In genomic region chr4:47933798-47934197, GRCh38 we compare ENCODE assay signal across 8 cellular contexts. TPM values are rescaled to one million over a fixed set of nuclear protein-coding genes. Genes with fewer than 3 reads are reported as not detected.
DNase-seq lines count a peak whose midpoint lies in the region; ATAC-seq, FAIRE-seq and TF ChIP-seq lines count a peak whose summit lies in the region.

No MANE protein-coding gene starts in this region.

- H2AFZ ChIP-seq in endothelial cell of umbilical vein (ENCODE audit: low read depth, low read length): no peak overlapping the region

- no peak overlapping the region for H3K27ac ChIP-seq in Peyer's patch
- no peak overlapping the region for H3K27ac ChIP-seq in endothelial cell of umbilical vein (ENCODE audit: insufficient read depth, low read depth, low read length)

- intact Hi-C loops in endothelial cell of umbilical vein (cut with micrococcal nuclease): loop anchor here (1.0 to 10.0 kb wide), 6 partner anchors 96 to 1091 kb away; partner anchors contain the start of gene CORIN

- no peak overlapping the region for H3K9ac ChIP-seq in endothelial cell of umbilical vein (replicated peaks; ENCODE audit: extremely low read depth, insufficient read depth, low read length)

- H3K4me2 ChIP-seq in endothelial cell of umbilical vein (ENCODE audit: insufficient read depth, low read length): no peak overlapping the region

- H3K27me3 Mint-ChIP-seq in activated T-cell treated with anti-CD3 and anti-CD28 coated beads, Interleukin-2, amount 50 U/mL, for 72 hours (ENCODE audit: low read depth): peaks cover 7% of the 10 kb centered on the region
- H3K27me3 Mint-ChIP-seq in nephron (ENCODE audit: low read depth): no peaks in the 10 kb centered on the region
- peaks cover 27% of the 10 kb centered on the region for H3K27me3 Mint-ChIP-seq in activated CD8-positive, alpha-beta memory T cell treated with anti-CD3 and anti-CD28 coated beads, Interleukin-2, amount 10 ng/mL, durations not matched to agents 7 days and 5 days

- H3K9me1 ChIP-seq in endothelial cell of umbilical vein (replicated peaks; ENCODE audit: control insufficient read depth, extremely low read depth, insufficient read depth, low read length): no peaks in the 10 kb centered on the region

- H3K4me3 ChIP-seq in Peyer's patch: no peak overlapping the region
- H3K4me3 ChIP-seq in endothelial cell of umbilical vein (replicated peaks in 1 of 3; ENCODE audit: insufficient read depth in 1 of 3, low read depth in 1 of 3, low read length in 3 of 3): no peak overlapping the region

- H3K4me1 ChIP-seq in Peyer's patch (no peaks in the 10 kb centered on the region), endothelial cell of umbilical vein (ENCODE audit: control insufficient read depth, extremely low read depth, insufficient read depth, low read length) (peaks cover 3% of the 10 kb centered on the region)

- H3K9me3 Mint-ChIP-seq in activated T-cell treated with anti-CD3 and anti-CD28 coated beads, Interleukin-2, amount 50 U/mL, for 72 hours: no peaks in the 10 kb centered on the region
- no peaks in the 10 kb centered on the region for H3K9me3 Mint-ChIP-seq in nephron
- no peaks in the 10 kb centered on the region for H3K9me3 Mint-ChIP-seq in activated CD8-positive, alpha-beta memory T cell treated with anti-CD3 and anti-CD28 coated beads, Interleukin-2, amount 10 ng/mL, durations not matched to agents 7 days and 5 days (ENCODE audit: low read depth)

- no peak overlapping the region for H3K27ac Mint-ChIP-seq in activated T-cell treated with anti-CD3 and anti-CD28 coated beads, Interleukin-2, amount 50 U/mL, for 72 hours
- H3K27ac Mint-ChIP-seq in nephron: no peak overlapping the region
- no peak overlapping the region for H3K27ac Mint-ChIP-seq in activated CD8-positive, alpha-beta memory T cell treated with anti-CD3 and anti-CD28 coated beads, Interleukin-2, amount 10 ng/mL, durations not matched to agents 7 days and 5 days

- FAIRE-seq in endothelial cell of umbilical vein (lab: Jason Lieb, UNC): peak; percentile 38

- POLR2A ChIA-PET in endothelial cell of umbilical vein (lab: Charles Lee): no interaction called here

- no peaks in the 10 kb centered on the region for H3K36me3 Mint-ChIP-seq in activated T-cell treated with anti-CD3 and anti-CD28 coated beads, Interleukin-2, amount 50 U/mL, for 72 hours (ENCODE audit: insufficient read depth in 2 of 2)
- H3K36me3 Mint-ChIP-seq in nephron (ENCODE audit: low read depth): no peaks in the 10 kb centered on the region
- H3K36me3 Mint-ChIP-seq in activated CD8-positive, alpha-beta memory T cell treated with anti-CD3 and anti-CD28 coated beads, Interleukin-2, amount 10 ng/mL, durations not matched to agents 7 days and 5 days: no peaks in the 10 kb centered on the region

- peak; percentile 21 to 44 for ATAC-seq in activated T-cell treated with anti-CD3 and anti-CD28 coated beads, Interleukin-2, amount 50 U/mL, for 72 hours (replicated peaks in 1 of 2)
- ATAC-seq in HG03039 (IDR thresholded peaks at IDR 0.05; ENCODE audit: unreplicated experiment): peak; percentile 68
- ATAC-seq in activated CD8-positive, alpha-beta memory T cell treated with anti-CD3 and anti-CD28 coated beads, Interleukin-2, amount 10 ng/mL, durations not matched to agents 7 days and 5 days: no peak

- no peaks in the 10 kb centered on the region for H3K36me3 ChIP-seq in Peyer's patch
- H3K36me3 ChIP-seq in endothelial cell of umbilical vein (ENCODE audit: control insufficient read depth in 2 of 2, extremely low read depth in 1 of 2, insufficient read depth in 2 of 2, low read length in 2 of 2): no peaks in the 10 kb centered on the region

- H3K27me3 ChIP-seq in Peyer's patch (no peaks in the 10 kb centered on the region), endothelial cell of umbilical vein (ENCODE audit: control insufficient read depth in 2 of 2, insufficient read depth in 2 of 2, low read length in 2 of 2) (peaks cover 8 to 20% of the 10 kb centered on the region in 2 experiments)

- H4K20me1 ChIP-seq in endothelial cell of umbilical vein (replicated peaks; ENCODE audit: control insufficient read depth, extremely low read depth, insufficient read depth, low read length): no peaks in the 10 kb centered on the region

- BruUV-seq in endothelial cell of umbilical vein (replicated peaks; lab: Mats Ljungman, UMichigan): no TSS peak

- dilution Hi-C loops in endothelial cell of umbilical vein (cut with MboI; ENCODE audit: extremely low pct_ligation_motif_present, low sequenced_read_pairs): no loop called here

- H3K4me3 Mint-ChIP-seq in activated T-cell treated with anti-CD3 and anti-CD28 coated beads, Interleukin-2, amount 50 U/mL, for 72 hours: no peak overlapping the region
- no peak overlapping the region for H3K4me3 Mint-ChIP-seq in nephron
- H3K4me3 Mint-ChIP-seq in activated CD8-positive, alpha-beta memory T cell treated with anti-CD3 and anti-CD28 coated beads, Interleukin-2, amount 10 ng/mL, durations not matched to agents 7 days and 5 days: no peak overlapping the region

- TF ChIP-seq POLR2A in Peyer's patch (IDR thresholded peaks at IDR 0.05) (no peak), endothelial cell of umbilical vein (IDR thresholded peaks at IDR 0.05; ENCODE audit: low read depth, low read length) (no peak)

- peak in 5 of 6 experiments; percentile 50 to 73 (median 67) for TF ChIP-seq CTCF in Peyer's patch (IDR thresholded peaks at IDR 0.05)
- peak; percentile 23 to 41 for TF ChIP-seq CTCF in endothelial cell of umbilical vein (IDR thresholded peaks at IDR 0.05; ENCODE audit: extremely low read depth in 1 of 2, insufficient read depth in 1 of 2, low read depth in 1 of 2, low read length in 2 of 2)
- TF ChIP-seq CTCF in nephron (IDR thresholded peaks at IDR 0.05; ENCODE audit: unreplicated experiment in 3 of 3): peak; percentile 64 to 80 (median 68)

- no peaks in the 10 kb centered on the region for H3K4me1 Mint-ChIP-seq in activated T-cell treated with anti-CD3 and anti-CD28 coated beads, Interleukin-2, amount 50 U/mL, for 72 hours (ENCODE audit: low read depth)
- peaks cover 6% of the 10 kb centered on the region for H3K4me1 Mint-ChIP-seq in nephron
- no peaks in the 10 kb centered on the region for H3K4me1 Mint-ChIP-seq in activated CD8-positive, alpha-beta memory T cell treated with anti-CD3 and anti-CD28 coated beads, Interleukin-2, amount 10 ng/mL, durations not matched to agents 7 days and 5 days

- no peak for DNase-seq in activated T-cell treated with anti-CD3 and anti-CD28 coated beads, Interleukin-2, amount 50 U/mL, for 72 hours
- DNase-seq in activated T-cell treated with anti-CD3 and anti-CD28 coated beads for 4 hours: no peak
- DNase-seq in Peyer's patch: no peak
- peak; percentile 45 for DNase-seq in endothelial cell of umbilical vein (ENCODE audit: low read depth, low spot score)
- no peak for DNase-seq in activated CD8-positive, alpha-beta memory T cell treated with anti-CD3 and anti-CD28 coated beads, Interleukin-2, amount 10 ng/mL, durations not matched to agents 7 days and 5 days
- no peak for DNase-seq in activated CD8-positive, alpha-beta memory T cell treated with anti-CD3 and anti-CD28 coated beads, Interleukin-2, amount 50 U/mL, for 48 hours

- H3K79me2 ChIP-seq in endothelial cell of umbilical vein (ENCODE audit: control insufficient read depth, insufficient read depth, low read length): no peaks in the 10 kb centered on the region

- CTCF ChIA-PET in endothelial cell of umbilical vein (lab: Charles Lee): interaction anchor here (0.5 to 3.9 kb wide), 51 partner anchors 10 to 1089 kb away, joined by 3 to 58 read pairs (median 4); partner anchors contain the start of genes CORIN and NFXL1
- CTCF ChIA-PET in activated CD8-positive, alpha-beta memory T cell treated with anti-CD3 and anti-CD28 coated beads, Interleukin-2, amount 10 ng/mL, durations not matched to agents 7 days and 5 days (lab: Charles Lee): interaction anchor here (0.6 to 3.1 kb wide), 17 partner anchors 17 to 451 kb away, joined by 3 to 20 read pairs (median 3); partner anchors contain the start of gene CORIN

- H3K9me3 ChIP-seq in Peyer's patch (no peaks in the 10 kb centered on the region), endothelial cell of umbilical vein (replicated peaks; ENCODE audit: control insufficient read depth, insufficient read depth, low read length) (no peaks in the 10 kb centered on the region)

TF ChIP-seq in endothelial cell of umbilical vein, 7 proteins besides CTCF, POLR2A, EP300 and RAD21:
- TF ChIP-seq GATA2 (IDR thresholded peaks at IDR 0.05; ENCODE audit: insufficient read depth, insufficient read length, low read depth, low read length) (no peak), POLR2AphosphoS5 (IDR thresholded peaks at IDR 0.05; ENCODE audit: insufficient read depth, low read depth, low read length) (no peak), FOS (IDR thresholded peaks at IDR 0.05; ENCODE audit: borderline replicate concordance, insufficient read depth, low read length) (no peak), JUN (IDR thresholded peaks at IDR 0.05; ENCODE audit: borderline replicate concordance, insufficient read depth, insufficient read length, low read depth) (no peak), EZH2 (IDR thresholded peaks at IDR 0.05; ENCODE audit: borderline replicate concordance, low read depth, low read length, severe bottlenecking) (no peak), MYC (IDR thresholded peaks at IDR 0.05; ENCODE audit: low read depth, low read length) (no peak), MAX (IDR thresholded peaks at IDR 0.05; ENCODE audit: insufficient read depth, insufficient read length) (no peak)

RNA-seq across cellular contexts. Expression of gene NFXL1, which starts 19.4 kb away (rescaled TPM):
- 10 to 100 TPM; 15.6 to 18.4 TPM for total RNA-seq in activated T-cell treated with anti-CD3 and anti-CD28 coated beads, Interleukin-2, amount 50 U/mL, for 72 hours
- total RNA-seq in Peyer's patch (10 to 100 TPM in 3 of 4 donors, 1 to 10 TPM in 1; 7.0 to 31.4 (median 14.5) TPM), endothelial cell of umbilical vein (11.8 and 14.6 TPM in 2 replicates)
- polyA plus RNA-seq in endothelial cell of umbilical vein: 4.0 and 5.1 TPM in 2 replicates
- 5.6 and 7.6 TPM in 2 replicates for polyA plus RNA-seq in endothelial cell of umbilical vein (2011; cell fraction: cytosol; rRNA removed)
- polyA plus RNA-seq in endothelial cell of umbilical vein (2011; cell fraction: nucleus; rRNA removed): 32.4 and 36.9 TPM in 2 replicates
- 7.8 and 8.1 TPM in 2 replicates for polyA plus RNA-seq in endothelial cell of umbilical vein (2012)
- polyA minus RNA-seq in endothelial cell of umbilical vein: 23.6 and 26.9 TPM in 2 replicates
- polyA minus RNA-seq in endothelial cell of umbilical vein (2011; cell fraction: cytosol; rRNA and poly(A)+ RNA removed): 13.7 TPM
- polyA minus RNA-seq in endothelial cell of umbilical vein (2011; cell fraction: nucleus; rRNA and poly(A)+ RNA removed): 30.1 and 37.6 TPM in 2 replicates
- total RNA-seq in activated CD8-positive, alpha-beta memory T cell treated with anti-CD3 and anti-CD28 coated beads, Interleukin-2, amount 10 ng/mL, durations not matched to agents 7 days and 5 days: 10 to 100 TPM in 1 of 2 experiments, 1 to 10 TPM in 1; 9.5 to 10.5 TPM
